ENCODE assay signal across 16 cellular contexts in genomic region chr9:23683476-23684095, GRCh38.
A peak's percentile ranks its signal among the peaks of the same experiment; 100 is the strongest.
DNase-seq lines count a peak whose midpoint lies in the region; ATAC-seq and TF ChIP-seq lines count a peak whose summit lies in the region.
"Had no signal": no experiment of that assay in that cellular context is flagged by ENCODE, and none has a peak within 500 bp of the region (broad histone marks: within the 10 kb centered on the region; RNA-seq: fewer than 3 reads in every experiment).

No MANE protein-coding gene starts in this region.

- H3K4me2 ChIP-seq in mesendoderm (ENCODE audit: low read length), result no peak overlapping the region

- H3K27ac ChIP-seq in left ventricle myocardium inferior (replicated peaks) (peak overlapping the region; percentile 41), right atrium auricular region (no peak overlapping the region), cingulate gyrus (ENCODE audit: low read depth, low read length) (peak overlapping the region; percentile 55), mesendoderm (ENCODE audit: low read depth, low read length) (peak overlapping the region; percentile 68), RWPE1 (no peak overlapping the region)
- H3K27ac ChIP-seq: spleen, vagina had no signal

- H3K79me1 ChIP-seq in mesendoderm (ENCODE audit: low read length), result no peaks in the 10 kb centered on the region

- WGBS in mesendoderm (ENCODE audit: extremely low coverage, insufficient coverage, low lambda C conversion rate), result no CpG with 5 or more reads among the region's 8 CpGs

- CTCF ChIA-PET in GM10248 (lab: Yijun Ruan, JAX), result interaction anchor here (1.0 kb wide), 1 partner anchor 18 kb away, joined by 3 read pairs; no protein-coding TSS in a partner anchor
- CTCF ChIA-PET in RWPE1 (lab: Yijun Ruan, JAX), result interaction anchor here (0.7 kb wide), 1 partner anchor 170 kb away, joined by 3 read pairs; no protein-coding TSS in a partner anchor

- no peak overlapping the region for H3K18ac ChIP-seq in mesendoderm (ENCODE audit: low read length)

- POLR2A ChIA-PET in GM10248 (lab: Yijun Ruan, JAX) (no interaction called here), RWPE1 (lab: Yijun Ruan, JAX; ENCODE audit: low non-redundant PET) (no interaction called here)

- no peak overlapping the region for H2BK120ac ChIP-seq in mesendoderm (ENCODE audit: low read depth, low read length)

- H3K27me3 ChIP-seq in left ventricle myocardium inferior (ENCODE audit: low read depth) (no peaks in the 10 kb centered on the region), right atrium auricular region (no peaks in the 10 kb centered on the region), mesendoderm (ENCODE audit: insufficient read depth, low read length, poor library complexity) (no peaks in the 10 kb centered on the region)
- H3K27me3 ChIP-seq: heart right ventricle, spleen, vagina had no signal

- H3K56ac ChIP-seq in mesendoderm (ENCODE audit: low read length), result no peak overlapping the region

- no peak overlapping the region for H4K8ac ChIP-seq in mesendoderm (ENCODE audit: low read depth, low read length)

- H3K36me3 ChIP-seq in left ventricle myocardium inferior, result no peaks in the 10 kb centered on the region
- H3K36me3 ChIP-seq in right atrium auricular region, result no peaks in the 10 kb centered on the region
- no peaks in the 10 kb centered on the region for H3K36me3 ChIP-seq in mesendoderm (ENCODE audit: control insufficient read depth, insufficient read depth, low read length)
- H3K36me3 ChIP-seq: heart right ventricle, spleen, vagina had no signal

- no peak overlapping the region for H3K9ac ChIP-seq in mesendoderm (ENCODE audit: low read length)

- no peak overlapping the region for H3K4ac ChIP-seq in mesendoderm (ENCODE audit: low read depth, low read length)

- H3K4me3 ChIP-seq in left ventricle myocardium inferior (no peak overlapping the region), right atrium auricular region (no peak overlapping the region), mesendoderm (ENCODE audit: low read length) (no peak overlapping the region)
- H3K4me3 ChIP-seq: heart right ventricle, spleen, vagina had no signal

- ATAC-seq in GM21367 (IDR thresholded peaks at IDR 0.05; ENCODE audit: unreplicated experiment), result no peak

- H4K5ac ChIP-seq in mesendoderm (ENCODE audit: low read length), result no peak overlapping the region

- H3K4me1 ChIP-seq in left ventricle myocardium inferior (peaks cover 9% of the 10 kb centered on the region), right atrium auricular region (no peaks in the 10 kb centered on the region), mesendoderm (ENCODE audit: control insufficient read depth, low read depth, low read length) (peaks cover 16% of the 10 kb centered on the region)
- H3K4me1 ChIP-seq: spleen had no signal

- intact Hi-C loops in left ventricle myocardium inferior (cut with micrococcal nuclease), result no loop called here

- peak overlapping the region; percentile 17 for H2BK5ac ChIP-seq in mesendoderm (ENCODE audit: low read length)

- peak overlapping the region; percentile 37 for H3K23ac ChIP-seq in mesendoderm (ENCODE audit: low read length)

- H3K79me2 ChIP-seq in mesendoderm (ENCODE audit: control insufficient read depth, insufficient read depth, low read length), result no peaks in the 10 kb centered on the region

- H3K9me3 ChIP-seq in left ventricle myocardium inferior (replicated peaks) (no peaks in the 10 kb centered on the region), right atrium auricular region (no peaks in the 10 kb centered on the region)
- H3K9me3 ChIP-seq: heart right ventricle, vagina had no signal

- H2AK5ac ChIP-seq in mesendoderm (ENCODE audit: low read length), result no peak overlapping the region

- no peak for TF ChIP-seq CTCF in left ventricle myocardium inferior (IDR thresholded peaks at IDR 0.05; ENCODE audit: borderline replicate concordance)
- TF ChIP-seq CTCF in right atrium auricular region (IDR thresholded peaks at IDR 0.05), result no peak
- no peak for TF ChIP-seq CTCF in GM10248 (IDR thresholded peaks at IDR 0.05; ENCODE audit: control extremely low read depth, extremely low read depth, low read depth, missing control alignments)
- TF ChIP-seq CTCF in RWPE1 (conservative IDR thresholded peaks at IDR 0.05; ENCODE audit: low read depth), result no peak

- H2BK15ac ChIP-seq in mesendoderm (replicated peaks; ENCODE audit: low read depth), result no peak overlapping the region

- DNase-seq in left ventricle myocardium inferior, result no peak
- DNase-seq in right atrium auricular region (ENCODE audit: low spot score), result no peak
- peak; percentile 62 for DNase-seq in mesendoderm
- no peak for DNase-seq in GM10248 (ENCODE audit: extremely low spot score)
- no peak for DNase-seq in cerebellar cortex (ENCODE audit: low spot score)
- no peak for DNase-seq in RWPE1 (ENCODE audit: low spot score)
- DNase-seq: ACHN; activated CD4-positive, alpha-beta T cell treated with anti-CD3 and anti-CD28 coated beads for 4 hours; activated gamma-delta T cell treated with Interleukin-2 at 50 U/mL for 16 hours; C1 segment of cervical spinal cord; heart right ventricle; spleen; stimulated activated CD4-positive, alpha-beta T cell treated with anti-CD3 and anti-CD28 coated beads, Interleukin-4, amount 100 ng/mL, for 4 hours had no signal

Comparison
In these comparisons a context has a peak if more than half of its experiments do, and no peak if none do; other contexts are left out.
1. H3K27ac ChIP-seq: peak in left ventricle myocardium inferior (single experiment), cingulate gyrus (single experiment) and mesendoderm (single experiment); none in right atrium auricular region (0 of 2) and RWPE1 (single experiment).